In the genomic region with DNA sequence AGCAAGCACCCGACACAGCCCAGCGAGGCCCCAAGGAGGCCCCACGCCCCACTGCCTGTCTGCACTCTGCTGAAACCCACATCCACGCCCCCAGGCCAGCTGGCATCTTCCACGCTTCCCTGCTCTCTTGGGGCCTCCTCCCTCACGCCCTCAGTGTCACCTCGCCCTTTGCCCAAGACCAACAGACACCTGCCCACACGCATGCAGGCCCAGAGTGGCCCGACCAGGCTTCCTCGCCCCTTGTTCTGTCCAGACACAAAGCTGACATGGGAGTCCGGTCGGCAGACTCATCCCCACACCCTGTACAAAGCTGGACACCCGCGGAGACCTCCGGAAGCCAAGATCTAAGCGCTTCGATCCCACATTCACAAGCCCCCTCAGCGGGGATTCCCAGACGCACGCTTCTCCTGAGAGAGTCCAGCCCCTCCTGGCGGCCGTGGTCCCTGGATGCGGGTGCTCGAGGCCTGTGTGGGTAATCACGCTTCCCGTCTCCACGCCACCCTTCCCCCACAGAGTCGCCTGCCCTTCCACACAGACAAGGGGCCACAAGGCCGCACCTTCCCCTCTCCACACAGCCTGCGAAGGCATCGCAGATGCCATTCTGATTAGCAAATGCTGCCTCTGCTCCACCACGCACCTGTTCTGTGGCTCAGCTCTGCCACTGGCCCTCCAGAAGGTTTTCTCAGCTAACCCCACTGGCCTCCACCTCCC, we compare ENCODE assay signal across 10 cellular contexts.
DNase-seq lines count a peak whose midpoint lies in the region; ATAC-seq and TF ChIP-seq lines count a peak whose summit lies in the region.
"Had no signal": no experiment of that assay in that cellular context is flagged by ENCODE, and none has a peak within 500 bp of the region (broad histone marks: within the 10 kb centered on the region; RNA-seq: fewer than 3 reads in every experiment).

No MANE protein-coding gene starts in this region.

- H3K4me3 ChIP-seq in SJCRH30 = peak overlapping the region; percentile 43
- no peak overlapping the region for H3K4me3 ChIP-seq in osteoblast (ENCODE audit: insufficient read depth, low read length)
- H3K4me3 ChIP-seq: sigmoid colon had no signal

- no peak overlapping the region for H3K4me2 ChIP-seq in osteoblast (ENCODE audit: insufficient read depth, low read length)

- H2AFZ ChIP-seq in osteoblast (ENCODE audit: low read length) = no peak overlapping the region

- H3K9me3 ChIP-seq in SJCRH30 (replicated peaks) (no peaks in the 10 kb centered on the region), osteoblast (ENCODE audit: low read depth, low read length) (no peaks in the 10 kb centered on the region)
- H3K9me3 ChIP-seq: sigmoid colon had no signal

- H3K4me3 Mint-ChIP-seq in T-cell = no peak overlapping the region

- no peak overlapping the region for H3K27ac Mint-ChIP-seq in T-cell

- H3K36me3 Mint-ChIP-seq in T-cell = peaks cover 7% of the 10 kb centered on the region

- no peaks in the 10 kb centered on the region for H4K20me1 ChIP-seq in osteoblast (ENCODE audit: insufficient read depth, low read length)

- peak; percentile 69 to 70 for DNase-seq in SJCRH30
- peak; percentile 26 for DNase-seq in osteoblast (ENCODE audit: insufficient read length, low spot score, missing footprints)
- no peak for DNase-seq in NCI-H2196 treated with DMSO at 0.1 percent for 48 hours (lab: John Stamatoyannopoulos, UW; ENCODE audit: unreplicated experiment)
- no peak for DNase-seq in NCI-H345 (lab: John Stamatoyannopoulos, UW)
- no peak for DNase-seq in HPDE6-E6E7 (ENCODE audit: extremely low spot score)
- no peak for DNase-seq in T-cell
- DNase-seq: erythroblast, sigmoid colon had no signal

- no peak for TF ChIP-seq CTCF in osteoblast (IDR thresholded peaks at IDR 0.05; ENCODE audit: extremely low read depth, low read depth, low read length)

- no peaks in the 10 kb centered on the region for H3K36me3 ChIP-seq in SJCRH30
- no peaks in the 10 kb centered on the region for H3K36me3 ChIP-seq in osteoblast (ENCODE audit: insufficient read depth, low read length)
- H3K36me3 ChIP-seq: sigmoid colon had no signal

- H3K27me3 ChIP-seq in SJCRH30 (no peaks in the 10 kb centered on the region), osteoblast (ENCODE audit: insufficient read depth, low read length) (no peaks in the 10 kb centered on the region)
- H3K27me3 ChIP-seq: sigmoid colon had no signal

- CTCF ChIA-PET in T-cell (lab: Charles Lee) = no interaction called here

- H3K4me1 Mint-ChIP-seq in T-cell = peaks cover 0 to 11% (median 1%) of the 10 kb centered on the region in 3 donors

- peak; percentile 77 for ATAC-seq in GM18867 (IDR thresholded peaks at IDR 0.05; ENCODE audit: unreplicated experiment)
- peak; percentile 82 for ATAC-seq in HG02642 (IDR thresholded peaks at IDR 0.05; ENCODE audit: poor library complexity, unreplicated experiment)
- ATAC-seq in T-cell (replicated peaks in 1 of 4) = no peak

- POLR2A ChIA-PET in T-cell (lab: Charles Lee) = no interaction called here

- no peaks in the 10 kb centered on the region for H3K9me3 Mint-ChIP-seq in T-cell

- H3K27ac ChIP-seq in SJCRH30 (peak overlapping the region; percentile 64), osteoblast (ENCODE audit: low read depth, low read length) (no peak overlapping the region)
- H3K27ac ChIP-seq: sigmoid colon had no signal

- H3K27me3 Mint-ChIP-seq in T-cell = no peaks in the 10 kb centered on the region

- H3K4me1 ChIP-seq in SJCRH30 (peaks cover 13% of the 10 kb centered on the region; the same call in 1 of the 2 replicates), osteoblast (ENCODE audit: insufficient read depth, low read length) (no peaks in the 10 kb centered on the region)
- H3K4me1 ChIP-seq: sigmoid colon had no signal

- no peaks in the 10 kb centered on the region for H3K79me2 ChIP-seq in osteoblast (ENCODE audit: insufficient read depth, low read length)

Comparison
In these comparisons a context has a peak if more than half of its experiments do, and no peak if none do; other contexts are left out.
1. ATAC-seq: peak in GM18867 (single experiment) and HG02642 (single experiment); none in T-cell (0 of 4).
2. DNase-seq: peak in SJCRH30 (2 of 2) and osteoblast (single experiment); none in NCI-H2196 treated with DMSO at 0.1 percent for 48 hours (single experiment), NCI-H345 (single experiment), HPDE6-E6E7 (single experiment) and T-cell (0 of 34).